In the genomic region with DNA sequence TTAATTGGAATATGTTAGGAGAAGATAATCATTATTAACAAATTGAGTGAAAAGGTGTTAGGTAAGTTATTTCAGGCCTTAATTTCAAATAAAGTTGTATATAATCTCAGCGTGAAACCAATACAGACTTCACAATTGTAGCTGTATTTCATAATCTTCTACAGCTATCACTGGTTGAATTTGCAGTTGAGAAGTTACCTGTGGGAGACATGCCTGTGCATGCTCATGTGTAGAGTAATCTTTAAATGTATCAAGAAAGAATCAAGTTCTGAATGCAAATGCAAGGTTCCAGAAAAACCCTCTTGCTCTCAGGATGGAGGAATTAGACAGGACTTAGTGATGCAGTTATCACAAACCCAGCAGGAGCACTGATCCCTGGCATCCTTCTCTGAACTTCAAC, we compare ENCODE assay signal across 17 cellular contexts.
DNase-seq lines count a peak whose midpoint lies in the region; ATAC-seq and TF ChIP-seq lines count a peak whose summit lies in the region.
"Had no signal": no experiment of that assay in that cellular context is flagged by ENCODE, and none has a peak within 500 bp of the region (broad histone marks: within the 10 kb centered on the region; RNA-seq: fewer than 3 reads in every experiment).

No MANE protein-coding gene starts in this region.

- H3K27ac ChIP-seq in RWPE2 (ENCODE audit: poor library complexity, severe bottlenecking) (no peak overlapping the region), mammary epithelial cell (ENCODE audit: insufficient read depth, low read depth, low read length) (no peak overlapping the region), foreskin keratinocyte (no peak overlapping the region), neuronal stem cell (replicated peaks; ENCODE audit: low read length) (no peak overlapping the region), trophoblast cell (ENCODE audit: low read depth, low read length) (no peak overlapping the region)
- H3K27ac ChIP-seq in effector memory CD4-positive, alpha-beta T cell (ENCODE audit: insufficient read depth, low read length, poor library complexity, severe bottlenecking): no peak overlapping the region

- H3K9me3 ChIP-seq in RWPE2 (ENCODE audit: severe bottlenecking) (no peaks in the 10 kb centered on the region), mammary epithelial cell (replicated peaks; ENCODE audit: insufficient read depth, low read length) (no peaks in the 10 kb centered on the region), neuronal stem cell (replicated peaks in 1 of 2; ENCODE audit: control insufficient read depth in 2 of 2, insufficient read depth in 1 of 2, low read depth in 1 of 2, low read length in 2 of 2) (no peaks in the 10 kb centered on the region), trophoblast cell (ENCODE audit: insufficient read depth, low read depth, low read length) (no peaks in the 10 kb centered on the region)
- no peaks in the 10 kb centered on the region for H3K9me3 ChIP-seq in effector memory CD4-positive, alpha-beta T cell (ENCODE audit: control insufficient read depth, low read length)
- H3K9me3 ChIP-seq: HAP-1 had no signal

- no peak for DNase-seq in RWPE2 (ENCODE audit: low spot score)
- peak; percentile 52 for DNase-seq in mammary epithelial cell
- DNase-seq in foreskin keratinocyte: peak in 1 of 2 donors; percentile 49
- DNase-seq in neuronal stem cell (ENCODE audit: low spot score): no peak
- DNase-seq in effector memory CD4-positive, alpha-beta T cell: no peak
- no peak for DNase-seq in trophoblast cell
- DNase-seq: C1 segment of cervical spinal cord; Calu3; CD4-positive, alpha-beta memory T cell; COR-L47; DMS53; DMS79 treated with DMSO at 0.1 percent for 48 hours; GF-D8; GOT3 had no signal

- H3K4me3 ChIP-seq in RWPE2 (ENCODE audit: severe bottlenecking): no peak overlapping the region
- H3K4me3 ChIP-seq in mammary epithelial cell (replicated peaks in 1 of 3; ENCODE audit: insufficient read depth in 1 of 3, low read depth in 2 of 3, low read length in 3 of 3): no peak overlapping the region
- no peak overlapping the region for H3K4me3 ChIP-seq in neuronal stem cell (ENCODE audit: low read length in 2 of 2)
- no peak overlapping the region for H3K4me3 ChIP-seq in effector memory CD4-positive, alpha-beta T cell (ENCODE audit: insufficient read depth, low read depth, low read length, poor library complexity, severe bottlenecking)
- H3K4me3 ChIP-seq in trophoblast cell (ENCODE audit: low read depth, low read length): no peak overlapping the region
- H3K4me3 ChIP-seq: HAP-1 had no signal

- H2BK5ac ChIP-seq in neuronal stem cell (ENCODE audit: low read length) (no peak overlapping the region), trophoblast cell (ENCODE audit: low read depth, low read length, poor library complexity) (no peak overlapping the region)

- H3K79me1 ChIP-seq in neuronal stem cell (ENCODE audit: low read depth, low read length): no peaks in the 10 kb centered on the region
- no peaks in the 10 kb centered on the region for H3K79me1 ChIP-seq in trophoblast cell (ENCODE audit: low read length)

- H2BK15ac ChIP-seq in neuronal stem cell (ENCODE audit: low read length): no peak overlapping the region

- 47% methylated on average over 1 of the region's 1 CpG for WGBS in mammary epithelial cell (ENCODE audit: low coverage, missing lambda C conversion rate)
- no CpG with 5 or more reads among the region's 1 CpG for WGBS in neuronal stem cell (ENCODE audit: extremely low coverage in 2 of 2, insufficient read length in 2 of 2, insufficient replicate concordance in 1 of 2), 2 donors
- WGBS in trophoblast cell (ENCODE audit: extremely low coverage, insufficient coverage, insufficient read length): no CpG with 5 or more reads among the region's 1 CpG

- H3K4ac ChIP-seq in neuronal stem cell (ENCODE audit: low read length) (no peak overlapping the region), trophoblast cell (ENCODE audit: low read depth, low read length) (no peak overlapping the region)

- no peaks in the 10 kb centered on the region for H4K20me1 ChIP-seq in mammary epithelial cell (ENCODE audit: insufficient read depth, low read length)

- intact Hi-C loops in mammary epithelial cell (cut with micrococcal nuclease): no loop called here

- no TSS peak for BruUV-seq in mammary epithelial cell (replicated peaks; lab: Mats Ljungman, UMichigan)

- in situ Hi-C loops in mammary epithelial cell (cut with MboI; ENCODE audit: low sequenced_read_pairs in 2 of 2): no loop called here

- H3K23ac ChIP-seq in neuronal stem cell (ENCODE audit: low read depth, low read length, poor library complexity): no peak overlapping the region
- no peak overlapping the region for H3K23ac ChIP-seq in trophoblast cell (ENCODE audit: low read length)

- H3K27me3 ChIP-seq in RWPE2 (ENCODE audit: insufficient read depth, poor library complexity, severe bottlenecking): no peaks in the 10 kb centered on the region
- no peaks in the 10 kb centered on the region for H3K27me3 ChIP-seq in mammary epithelial cell (ENCODE audit: insufficient read depth, low read length)
- no peaks in the 10 kb centered on the region for H3K27me3 ChIP-seq in foreskin keratinocyte
- no peaks in the 10 kb centered on the region for H3K27me3 ChIP-seq in neuronal stem cell (ENCODE audit: control insufficient read depth in 3 of 3, insufficient read depth in 3 of 3, low read depth in 1 of 3, low read length in 3 of 3)
- no peaks in the 10 kb centered on the region for H3K27me3 ChIP-seq in effector memory CD4-positive, alpha-beta T cell (replicated peaks; ENCODE audit: control insufficient read depth, insufficient read depth, low read length, poor library complexity, severe bottlenecking)
- H3K27me3 ChIP-seq in trophoblast cell (ENCODE audit: insufficient read depth, low read length): no peaks in the 10 kb centered on the region

- H3K18ac ChIP-seq in neuronal stem cell (ENCODE audit: low read length) (no peak overlapping the region), trophoblast cell (ENCODE audit: low read length) (no peak overlapping the region)

- TF ChIP-seq CTCF in RWPE2 (IDR thresholded peaks at IDR 0.05; ENCODE audit: poor library complexity, severe bottlenecking) (no peak), mammary epithelial cell (conservative IDR thresholded peaks at IDR 0.05 in 1 of 2, IDR thresholded peaks at IDR 0.05 in 1 of 2; ENCODE audit: extremely low read depth in 1 of 2, insufficient read depth in 1 of 2, low read depth in 1 of 2, low read length in 2 of 2) (no peak), foreskin keratinocyte (conservative IDR thresholded peaks at IDR 0.05) (no peak)

- peak overlapping the region; percentile 71 for H2AFZ ChIP-seq in mammary epithelial cell (ENCODE audit: low read depth, low read length)
- peak overlapping the region; percentile 55 for H2AFZ ChIP-seq in neuronal stem cell (ENCODE audit: low read length)
- H2AFZ ChIP-seq in trophoblast cell (ENCODE audit: insufficient read depth, low read length, poor library complexity): no peak overlapping the region

- H4K91ac ChIP-seq in neuronal stem cell (ENCODE audit: low read depth, low read length, poor library complexity): no peak overlapping the region
- H4K91ac ChIP-seq in trophoblast cell (ENCODE audit: low read depth, low read length): no peak overlapping the region

- H3K4me2 ChIP-seq in mammary epithelial cell (ENCODE audit: insufficient read depth, low read depth, low read length) (peak overlapping the region; percentile 18), neuronal stem cell (ENCODE audit: insufficient read depth, low read length, poor library complexity, severe bottlenecking) (no peak overlapping the region), trophoblast cell (ENCODE audit: low read length) (no peak overlapping the region)

- no peak overlapping the region for H4K12ac ChIP-seq in trophoblast cell (ENCODE audit: low read depth, low read length)

- H3K14ac ChIP-seq in neuronal stem cell (ENCODE audit: low read length) (no peak overlapping the region), trophoblast cell (ENCODE audit: low read length) (no peak overlapping the region)

- dilution Hi-C loops in mammary epithelial cell (cut with HindIII; ENCODE audit: low sequenced_read_pairs): no loop called here

- CTCF ChIA-PET in mammary epithelial cell (lab: Charles Lee; ENCODE audit: low non-redundant PET): interaction anchor here (0.6 kb wide), 1 partner anchor 779 kb away, joined by 3 read pairs; no protein-coding TSS in a partner anchor

- peak; percentile 65 for ATAC-seq in RWPE2 (ENCODE audit: low read depth)
- ATAC-seq in foreskin keratinocyte: peak; percentile 16
- no peak for ATAC-seq in GM21619 (IDR thresholded peaks at IDR 0.05; ENCODE audit: unreplicated experiment)
- ATAC-seq in HG03439 (IDR thresholded peaks at IDR 0.05; ENCODE audit: unreplicated experiment): no peak

- H2BK120ac ChIP-seq in neuronal stem cell (ENCODE audit: low read depth, low read length): no peak overlapping the region
- no peak overlapping the region for H2BK120ac ChIP-seq in trophoblast cell (ENCODE audit: insufficient read depth, low read length, poor library complexity)

- H4K8ac ChIP-seq in neuronal stem cell (ENCODE audit: low read depth, low read length) (no peak overlapping the region), trophoblast cell (ENCODE audit: low read depth, low read length) (no peak overlapping the region)

- no peaks in the 10 kb centered on the region for H3K36me3 ChIP-seq in RWPE2 (ENCODE audit: low read depth)
- H3K36me3 ChIP-seq in mammary epithelial cell (ENCODE audit: insufficient read depth, low read length): no peaks in the 10 kb centered on the region
- no peaks in the 10 kb centered on the region for H3K36me3 ChIP-seq in neuronal stem cell (replicated peaks in 1 of 2; ENCODE audit: control insufficient read depth in 2 of 2, insufficient read depth in 2 of 2, low read length in 2 of 2)
- no peaks in the 10 kb centered on the region for H3K36me3 ChIP-seq in effector memory CD4-positive, alpha-beta T cell (ENCODE audit: control insufficient read depth, insufficient read depth, low read length)
- H3K36me3 ChIP-seq in trophoblast cell (ENCODE audit: control insufficient read depth in 1 of 2, insufficient read depth in 2 of 2, low read length in 2 of 2): no peaks in the 10 kb centered on the region
- H3K36me3 ChIP-seq: HAP-1 had no signal

- H2BK12ac ChIP-seq in neuronal stem cell (ENCODE audit: low read length): no peak overlapping the region
- no peak overlapping the region for H2BK12ac ChIP-seq in trophoblast cell (ENCODE audit: low read length)

- no peak overlapping the region for H2AK5ac ChIP-seq in neuronal stem cell (ENCODE audit: low read depth, low read length)
- H2AK5ac ChIP-seq in trophoblast cell (ENCODE audit: low read length): no peak overlapping the region

- H3K79me2 ChIP-seq in mammary epithelial cell (ENCODE audit: insufficient read depth, low read length) (no peaks in the 10 kb centered on the region), trophoblast cell (ENCODE audit: control insufficient read depth, insufficient read depth, low read length, poor library complexity) (no peaks in the 10 kb centered on the region)

- H3K4me1 ChIP-seq in RWPE2 (ENCODE audit: insufficient read depth, poor library complexity, severe bottlenecking): peaks cover 25% of the 10 kb centered on the region
- peaks cover 6% of the 10 kb centered on the region for H3K4me1 ChIP-seq in mammary epithelial cell (ENCODE audit: insufficient read depth, low read length)
- no peaks in the 10 kb centered on the region for H3K4me1 ChIP-seq in foreskin keratinocyte
- H3K4me1 ChIP-seq in neuronal stem cell (ENCODE audit: control insufficient read depth in 2 of 2, insufficient read depth in 1 of 2, low read depth in 1 of 2, low read length in 2 of 2): peaks cover 2% of the 10 kb centered on the region in 2 donors
- H3K4me1 ChIP-seq in effector memory CD4-positive, alpha-beta T cell (ENCODE audit: control insufficient read depth, insufficient read depth, low read length, poor library complexity, severe bottlenecking): no peaks in the 10 kb centered on the region
- H3K4me1 ChIP-seq in trophoblast cell (ENCODE audit: control insufficient read depth in 1 of 2, insufficient read depth in 2 of 2, low read length in 2 of 2): no peaks in the 10 kb centered on the region
- H3K4me1 ChIP-seq: HAP-1 had no signal

- H3K9ac ChIP-seq in mammary epithelial cell (ENCODE audit: insufficient read depth, low read length) (no peak overlapping the region), neuronal stem cell (ENCODE audit: low read depth, low read length, poor library complexity) (no peak overlapping the region), trophoblast cell (ENCODE audit: low read length) (no peak overlapping the region)

Comparison
In these comparisons a context has a peak if more than half of its experiments do, and no peak if none do; other contexts are left out.
1. ATAC-seq: peak in RWPE2 (single experiment) and foreskin keratinocyte (single experiment); none in GM21619 (single experiment) and HG03439 (single experiment).